27 cellular contexts compared by ENCODE assay signal in genomic region chr17:7987112-7987893, GRCh38. TPM values are rescaled to one million over a fixed set of nuclear protein-coding genes. Genes with fewer than 3 reads are reported as not detected.
A peak's percentile ranks its signal among the peaks of the same experiment; 100 is the strongest.
DNase-seq lines count a peak whose midpoint lies in the region; ATAC-seq and TF ChIP-seq lines count a peak whose summit lies in the region.
"Had no signal": no experiment of that assay in that cellular context is flagged by ENCODE, and none has a peak within 500 bp of the region (broad histone marks: within the 10 kb centered on the region; RNA-seq: fewer than 3 reads in every experiment).

No MANE protein-coding gene starts in this region.

- ATAC-seq in sciatic nerve (no peak), HG02759 (IDR thresholded peaks at IDR 0.05; ENCODE audit: unreplicated experiment) (no peak)
- no peak for ATAC-seq in stimulated activated naive B cell treated with anti-CD40 and anti-IgM and Interleukin-4, amounts not matched to agents 10 μg/mL and 1 μg/mL and 100 μg/mL, for 72 hours (replicated peaks)
- ATAC-seq: activated CD8-positive, alpha-beta T cell treated with anti-CD3 and anti-CD28 coated beads, Interleukin-2, amount 10 ng/mL, durations not matched to agents 7 days and 5 days; activated T-cell treated with anti-CD3 and anti-CD28 coated beads, Interleukin-2, amount 50 U/mL, for 4 hours; lower lobe of right lung; pancreas; right lobe of liver had no signal

- peaks cover 33% of the 10 kb centered on the region for H3F3A ChIP-seq in GM23248 (ENCODE audit: insufficient read depth)

- peak overlapping the region in 1 of 5 experiments; percentile 5 for H3K4me3 Mint-ChIP-seq in brain
- no peak overlapping the region for H3K4me3 Mint-ChIP-seq in stimulated activated naive B cell treated with anti-CD40 and anti-IgM and Interleukin-4, amounts not matched to agents 10 μg/mL and 1 μg/mL and 100 μg/mL, for 72 hours
- H3K4me3 Mint-ChIP-seq: activated CD8-positive, alpha-beta T cell treated with anti-CD3 and anti-CD28 coated beads, Interleukin-2, amount 10 ng/mL, durations not matched to agents 7 days and 5 days; activated T-cell treated with anti-CD3 and anti-CD28 coated beads, Interleukin-2, amount 50 U/mL, for 4 hours; CD4-positive, alpha-beta memory T cell had no signal

- in situ Hi-C loops in GM23248 (cut with MboI): no loop called here

- H4K20me1 ChIP-seq in GM23248 (ENCODE audit: insufficient read depth): no peaks in the 10 kb centered on the region

- no peaks in the 10 kb centered on the region for H3K36me3 Mint-ChIP-seq in brain
- H3K36me3 Mint-ChIP-seq in stimulated activated naive B cell treated with anti-CD40 and anti-IgM and Interleukin-4, amounts not matched to agents 10 μg/mL and 1 μg/mL and 100 μg/mL, for 72 hours: no peaks in the 10 kb centered on the region
- H3K36me3 Mint-ChIP-seq: CD4-positive, alpha-beta memory T cell had no signal

- no peaks in the 10 kb centered on the region for H3K36me3 ChIP-seq in GM23248 (ENCODE audit: low read depth)
- H3K36me3 ChIP-seq: lower lobe of right lung, pancreas, right lobe of liver, thyroid gland had no signal

- DNase-seq in GM23248: peak; percentile 65
- DNase-seq in islet precursor cell: peak; percentile 44
- DNase-seq in sciatic nerve (ENCODE audit: low spot score): peak; percentile 47
- DNase-seq in stimulated activated naive B cell treated with anti-CD40 and anti-IgM and Interleukin-4, amounts not matched to agents 10 μg/mL and 1 μg/mL and 100 μg/mL, for 72 hours: no peak
- DNase-seq in NCI-H1105 (lab: John Stamatoyannopoulos, UW): no peak
- DNase-seq in activated CD8-positive, alpha-beta memory T cell treated with anti-CD3 and anti-CD28 coated beads, Interleukin-2, amount 50 U/mL, for 4 hours: no peak
- DNase-seq: activated CD8-positive, alpha-beta T cell treated with anti-CD3 and anti-CD28 coated beads, Interleukin-2, amount 10 ng/mL, durations not matched to agents 7 days and 5 days; activated naive CD4-positive, alpha-beta T cell treated with anti-CD3 and anti-CD28 coated beads, Interleukin-2, amount 50 U/mL, for 16 hours; activated T-cell treated with anti-CD3 and anti-CD28 coated beads, Interleukin-2, amount 50 U/mL, for 4 hours; CD4-positive, alpha-beta memory T cell; DMS53; H9; lower lobe of right lung; NCI-H1092; NCI-H2081 treated with DMSO at 0.1 percent for 48 hours; thyroid gland had no signal

- peaks cover 0 to 4% (median 0%) of the 10 kb centered on the region in 5 experiments for H3K9me3 Mint-ChIP-seq in brain
- no peaks in the 10 kb centered on the region for H3K9me3 Mint-ChIP-seq in stimulated activated naive B cell treated with anti-CD40 and anti-IgM and Interleukin-4, amounts not matched to agents 10 μg/mL and 1 μg/mL and 100 μg/mL, for 72 hours
- H3K9me3 Mint-ChIP-seq: activated T-cell treated with anti-CD3 and anti-CD28 coated beads, Interleukin-2, amount 50 U/mL, for 4 hours had no signal

- no peak for TF ChIP-seq CTCF in brain (conservative IDR thresholded peaks at IDR 0.05)

- H3K4me1 ChIP-seq in GM23248 (ENCODE audit: insufficient read depth): peaks cover 20% of the 10 kb centered on the region
- H3K4me1 ChIP-seq: pancreas, thyroid gland had no signal

- H3K27me3 Mint-ChIP-seq in brain: peaks cover 13% of the 10 kb centered on the region
- H3K27me3 Mint-ChIP-seq in stimulated activated naive B cell treated with anti-CD40 and anti-IgM and Interleukin-4, amounts not matched to agents 10 μg/mL and 1 μg/mL and 100 μg/mL, for 72 hours: peaks cover 11 to 36% of the 10 kb centered on the region in 2 donors

- peak overlapping the region; percentile 58 for H2AFZ ChIP-seq in GM23248

- peaks cover 30% of the 10 kb centered on the region for H3K4me1 Mint-ChIP-seq in brain
- peaks cover 11 to 21% of the 10 kb centered on the region in 2 donors for H3K4me1 Mint-ChIP-seq in stimulated activated naive B cell treated with anti-CD40 and anti-IgM and Interleukin-4, amounts not matched to agents 10 μg/mL and 1 μg/mL and 100 μg/mL, for 72 hours

- peak overlapping the region; percentile 21 for H3K4me3 ChIP-seq in GM23248
- H3K4me3 ChIP-seq: coronary artery, lower lobe of right lung, pancreas, right lobe of liver, SK-N-MC, thyroid gland had no signal

- H3K9ac ChIP-seq in GM23248: 0 out of 2 replicates have a peak overlapping the region, but pooled peaks have one; percentile 14

- no peaks in the 10 kb centered on the region for H3K27me3 ChIP-seq in GM23248 (replicated peaks; ENCODE audit: insufficient read depth)
- H3K27me3 ChIP-seq: pancreas, right lobe of liver, thyroid gland had no signal

- peak overlapping the region; percentile 47 for H3K27ac ChIP-seq in GM23248
- H3K27ac ChIP-seq: coronary artery, lower lobe of right lung, pancreas, right lobe of liver, SK-N-MC, thyroid gland had no signal

- WGBS in GM23248 (ENCODE audit: low coverage in 1 of 2, low lambda C conversion rate in 2 of 2, missing lambda C conversion rate in 2 of 2), 2 experiments: 38 to 40% methylated on average over 12 of the region's 12 CpGs

- H3K9me2 ChIP-seq in GM23248 (ENCODE audit: insufficient read depth): no peaks in the 10 kb centered on the region

- peak overlapping the region in 4 of 5 experiments; percentile 17 to 69 (median 58) for H3K27ac Mint-ChIP-seq in brain
- no peak overlapping the region for H3K27ac Mint-ChIP-seq in stimulated activated naive B cell treated with anti-CD40 and anti-IgM and Interleukin-4, amounts not matched to agents 10 μg/mL and 1 μg/mL and 100 μg/mL, for 72 hours
- H3K27ac Mint-ChIP-seq: activated CD8-positive, alpha-beta T cell treated with anti-CD3 and anti-CD28 coated beads, Interleukin-2, amount 10 ng/mL, durations not matched to agents 7 days and 5 days; CD4-positive, alpha-beta memory T cell had no signal

- no peaks in the 10 kb centered on the region for H3K79me2 ChIP-seq in GM23248 (ENCODE audit: insufficient read depth)

- intact Hi-C loops in sciatic nerve (cut with DNase I): loop anchor here (10.0 kb wide), 1 partner anchor 123 kb away; no protein-coding TSS in a partner anchor

- peak overlapping the region; percentile 67 for H3K4me2 ChIP-seq in GM23248 (ENCODE audit: unreplicated experiment)

- H3K9me3 ChIP-seq in GM23248 (ENCODE audit: low read depth): no peaks in the 10 kb centered on the region
- H3K9me3 ChIP-seq: lower lobe of right lung, pancreas, right lobe of liver, thyroid gland had no signal

RNA-seq across cellular contexts. Expression of gene GUCY2D, which starts 15.1 kb away (rescaled TPM):
- total RNA-seq in GM23248 (2014; rRNA removed; shearing (Covaris generic)): 0.22 and 0.89 TPM in 2 replicates
- 0.05 TPM in 1 of 2 replicates, not detected in the other for polyA plus RNA-seq in GM23248 (2016; fragmentation: Nextera tagmentation; extraction: Ambion mirVana)
- polyA plus RNA-seq in brain (ENCODE audit: insufficient read depth, low read depth, low replicate concordance): not detected
- total RNA-seq in sciatic nerve: not detected
- total RNA-seq: activated CD8-positive, alpha-beta T cell treated with anti-CD3 and anti-CD28 coated beads, Interleukin-2, amount 10 ng/mL, durations not matched to agents 7 days and 5 days; CD4-positive, alpha-beta memory T cell; fibroblast of villous mesenchyme; LHCN-M2; RPMI7951; thyroid gland had no signal

RNA-seq across cellular contexts. Expression of gene ALOX15B, which starts 51.6 kb away (rescaled TPM):
- total RNA-seq in GM23248 (2014; rRNA removed; shearing (Covaris generic)): not detected in 2 replicates
- polyA plus RNA-seq in GM23248 (2016; fragmentation: Nextera tagmentation; extraction: Ambion mirVana) (not detected in 2 replicates), brain (ENCODE audit: insufficient read depth, low read depth, low replicate concordance) (0.12 TPM)
- total RNA-seq in sciatic nerve: not detected
- total RNA-seq: activated CD8-positive, alpha-beta T cell treated with anti-CD3 and anti-CD28 coated beads, Interleukin-2, amount 10 ng/mL, durations not matched to agents 7 days and 5 days; fibroblast of villous mesenchyme; H9; HT-29; NCI-H460; RPMI7951 had no signal
- polyA plus RNA-seq: CD4-positive, alpha-beta memory T cell had no signal

RNA-seq across cellular contexts. Expression of gene CNTROB, which starts 55.3 kb away (rescaled TPM):
- 17.9 and 27.2 TPM in 2 replicates for total RNA-seq in GM23248 (2014; rRNA removed; shearing (Covaris generic))
- 19.4 and 21.2 TPM in 2 replicates for polyA plus RNA-seq in GM23248 (2016; fragmentation: Nextera tagmentation; extraction: Ambion mirVana)
- 42.7 TPM for polyA plus RNA-seq in brain (ENCODE audit: insufficient read depth, low read depth, low replicate concordance)
- total RNA-seq in sciatic nerve: 27.8 TPM

RNA-seq across cellular contexts. Expression of gene TRAPPC1, which starts 55.6 kb away (rescaled TPM):
- total RNA-seq in GM23248 (2014; rRNA removed; shearing (Covaris generic)): 35.8 and 37.8 TPM in 2 replicates
- polyA plus RNA-seq in GM23248 (2016; fragmentation: Nextera tagmentation; extraction: Ambion mirVana) (321 and 343 TPM in 2 replicates), brain (ENCODE audit: insufficient read depth, low read depth, low replicate concordance) (236 TPM)
- 78.3 TPM for total RNA-seq in sciatic nerve

RNA-seq across cellular contexts. Expression of gene KCNAB3, which starts 57.6 kb away (rescaled TPM):
- 0.22 TPM in 1 of 2 replicates, not detected in the other for total RNA-seq in GM23248 (2014; rRNA removed; shearing (Covaris generic))
- polyA plus RNA-seq in GM23248 (2016; fragmentation: Nextera tagmentation; extraction: Ambion mirVana) (0.08 and 0.24 TPM in 2 replicates), brain (ENCODE audit: insufficient read depth, low read depth, low replicate concordance) (7.5 TPM)
- 1.2 TPM for total RNA-seq in sciatic nerve

Comparison
In these comparisons a context has a peak if more than half of its experiments do, and no peak if none do; other contexts are left out.
1. DNase-seq: peak in GM23248 (single experiment), islet precursor cell (single experiment) and sciatic nerve (single experiment); none in stimulated activated naive B cell treated with anti-CD40 and anti-IgM and Interleukin-4, amounts not matched to agents 10 μg/mL and 1 μg/mL and 100 μg/mL, for 72 hours (single experiment), NCI-H1105 (single experiment) and activated CD8-positive, alpha-beta memory T cell treated with anti-CD3 and anti-CD28 coated beads, Interleukin-2, amount 50 U/mL, for 4 hours (single experiment).